In genomic region chr7:51118628-51119027, GRCh38 we compare ENCODE assay signal across 8 cellular contexts.
"Had no signal": no experiment of that assay in that cellular context is flagged by ENCODE, and none has a peak within 500 bp of the region (broad histone marks: within the 10 kb centered on the region; RNA-seq: fewer than 3 reads in every experiment).

No MANE protein-coding gene starts in this region.

- DNase-seq: H9, HCEC 1CT, IMR-90, KG1 had no signal

- H3K4me3 ChIP-seq: GM23338, K562 had no signal

- FAIRE-seq: H54, HTR-8/SVneo, K562 had no signal
